22 cellular contexts compared by ENCODE assay signal in genomic region chr2:27911458-27912210, GRCh38. TPM values are rescaled to one million over a fixed set of nuclear protein-coding genes. Genes with fewer than 3 reads are reported as not detected.
DNase-seq lines count a peak whose midpoint lies in the region; ATAC-seq and TF ChIP-seq lines count a peak whose summit lies in the region.
"Had no signal": no experiment of that assay in that cellular context is flagged by ENCODE, and none has a peak within 500 bp of the region (broad histone marks: within the 10 kb centered on the region; RNA-seq: fewer than 3 reads in every experiment).

No MANE protein-coding gene starts in this region.

- intact Hi-C loops in adrenal gland (cut with DNase I) (no loop called here), psoas muscle (cut with DNase I) (loop anchor here in 1 of 2 donors (5.0 kb wide), 1 partner anchor 46 kb away; no protein-coding TSS in a partner anchor)
- intact Hi-C loops in activated T-helper 2 cell treated with anti-CD3 and anti-CD28 coated beads, Interferon-gamma antibody, Interleukin-2, Interleukin-4, amounts not matched to agents 10 μg/mL and 5 μg/mL and 100 μg/mL, durations not matched to agents 14 hours and 24 hours and 36 hours (cut with micrococcal nuclease), result no loop called here

- H3K27ac ChIP-seq in HEK293 (ENCODE audit: extremely low read depth, low read depth, low read length), result no peak overlapping the region
- H3K27ac ChIP-seq in adrenal gland, result peak overlapping the region; percentile 29 to 80 (median 43)
- H3K27ac ChIP-seq in psoas muscle, result peak overlapping the region; percentile 84
- H3K27ac ChIP-seq: BLaER1, HL-60, RWPE1 had no signal

- DNase-seq in GM12865 (ENCODE audit: low read depth), result peak; percentile 3
- DNase-seq in adrenal gland, result no peak
- no peak for DNase-seq in psoas muscle
- no peak for DNase-seq in activated T-helper 2 cell treated with anti-CD3 and anti-CD28 coated beads, Interferon-gamma antibody, Interleukin-2, Interleukin-4, amounts not matched to agents 10 μg/mL and 5 μg/mL and 100 μg/mL, durations not matched to agents 14 hours and 24 hours and 36 hours (ENCODE audit: low spot score)
- DNase-seq: CD8-positive, alpha-beta T cell; DMS153; KBM-7; NCI-H1092; NCI-H1436; NCI-H187 treated with DMSO at 0.1 percent for 48 hours; NCI-H2227 treated with DMSO at 0.1 percent for 48 hours; NCI-H510A; NCI-H748 treated with DMSO at 0.1 percent for 48 hours; SHP77 treated with DMSO at 0.1 percent for 48 hours; SK-N-SH had no signal

- H3K36me3 ChIP-seq in HEK293 (ENCODE audit: control insufficient read depth in 2 of 2, insufficient read depth in 1 of 2, low read length in 2 of 2) (no peaks in the 10 kb centered on the region), adrenal gland (replicated peaks in 1 of 2) (no peaks in the 10 kb centered on the region), psoas muscle (ENCODE audit: insufficient read depth in 1 of 2, low read depth in 1 of 2) (no peaks in the 10 kb centered on the region)
- H3K36me3 ChIP-seq: HAP-1 had no signal

- peaks cover 23% of the 10 kb centered on the region for H3K4me1 Mint-ChIP-seq in activated T-helper 2 cell treated with anti-CD3 and anti-CD28 coated beads, Interferon-gamma antibody, Interleukin-2, Interleukin-4, amounts not matched to agents 10 μg/mL and 5 μg/mL and 100 μg/mL, durations not matched to agents 14 hours and 24 hours and 36 hours (ENCODE audit: low read depth)

- TF ChIP-seq CTCF in GM12865 (IDR thresholded peaks at IDR 0.05; ENCODE audit: insufficient read depth, low read depth, low read length, missing control alignments), result no peak
- no peak for TF ChIP-seq CTCF in HEK293 (tag by site-specific recombination; IDR thresholded peaks at IDR 0.05)
- TF ChIP-seq CTCF in adrenal gland (IDR thresholded peaks at IDR 0.05), result no peak
- no peak for TF ChIP-seq CTCF in psoas muscle (IDR thresholded peaks at IDR 0.05)

- no peak overlapping the region for H3K4me3 ChIP-seq in GM12865 (ENCODE audit: low read depth, low read length)
- H3K4me3 ChIP-seq in HEK293 (ENCODE audit: low read depth, low read length), result no peak overlapping the region
- H3K4me3 ChIP-seq in adrenal gland, result no peak overlapping the region
- no peak overlapping the region for H3K4me3 ChIP-seq in psoas muscle
- H3K4me3 ChIP-seq: BLaER1, HAP-1 had no signal

- H3K27me3 Mint-ChIP-seq in activated T-helper 2 cell treated with anti-CD3 and anti-CD28 coated beads, Interferon-gamma antibody, Interleukin-2, Interleukin-4, amounts not matched to agents 10 μg/mL and 5 μg/mL and 100 μg/mL, durations not matched to agents 14 hours and 24 hours and 36 hours (ENCODE audit: low read depth), result no peaks in the 10 kb centered on the region

- no peak for TF ChIP-seq POLR2A in adrenal gland (IDR thresholded peaks at IDR 0.05)

- 94 to 96% (median 95%) methylated on average over 2 of the region's 2 CpGs for WGBS in adrenal gland, 4 donors
- 88 to 99% (median 94%) methylated on average over 2 of the region's 2 CpGs for WGBS in psoas muscle, 3 donors

- POLR2A ChIA-PET in HEK293 (lab: Yijun Ruan, JAX), result no interaction called here

- ATAC-seq in psoas muscle (no peak), HG02678 (IDR thresholded peaks at IDR 0.05; ENCODE audit: unreplicated experiment) (no peak), HG02938 (IDR thresholded peaks at IDR 0.05; ENCODE audit: unreplicated experiment) (no peak)
- ATAC-seq: CD8-positive, alpha-beta T cell had no signal

- no peaks in the 10 kb centered on the region for H3K9me3 ChIP-seq in HEK293 (ENCODE audit: control insufficient read depth, insufficient read depth, low read depth, low read length)
- H3K9me3 ChIP-seq in adrenal gland (replicated peaks in 1 of 3), result no peaks in the 10 kb centered on the region
- no peaks in the 10 kb centered on the region for H3K9me3 ChIP-seq in psoas muscle
- H3K9me3 ChIP-seq: BLaER1, HAP-1, SK-N-SH had no signal

- H3K4me1 ChIP-seq in HEK293 (ENCODE audit: control insufficient read depth, insufficient read depth, low read length), result peaks cover 14% of the 10 kb centered on the region; the same call in 1 of the 2 replicates
- peaks cover 66 to 100% of the 10 kb centered on the region in 2 donors for H3K4me1 ChIP-seq in adrenal gland (replicated peaks in 1 of 2)
- H3K4me1 ChIP-seq in psoas muscle, result peaks cover 56% of the 10 kb centered on the region

- H3K9me3 Mint-ChIP-seq in activated T-helper 2 cell treated with anti-CD3 and anti-CD28 coated beads, Interferon-gamma antibody, Interleukin-2, Interleukin-4, amounts not matched to agents 10 μg/mL and 5 μg/mL and 100 μg/mL, durations not matched to agents 14 hours and 24 hours and 36 hours, result peaks cover 4% of the 10 kb centered on the region
- H3K9me3 Mint-ChIP-seq: CD8-positive, alpha-beta T cell had no signal

- H3K4me3 Mint-ChIP-seq in activated T-helper 2 cell treated with anti-CD3 and anti-CD28 coated beads, Interferon-gamma antibody, Interleukin-2, Interleukin-4, amounts not matched to agents 10 μg/mL and 5 μg/mL and 100 μg/mL, durations not matched to agents 14 hours and 24 hours and 36 hours (ENCODE audit: low read depth), result no peak overlapping the region
- H3K4me3 Mint-ChIP-seq: CD8-positive, alpha-beta T cell had no signal

- CTCF ChIA-PET in HEK293 (lab: Yijun Ruan, JAX), result interaction anchor here (0.6 kb wide), 2 partner anchors 282 to 629 kb away, joined by 3 read pairs; no protein-coding TSS in a partner anchor

- H3K27ac Mint-ChIP-seq in activated T-helper 2 cell treated with anti-CD3 and anti-CD28 coated beads, Interferon-gamma antibody, Interleukin-2, Interleukin-4, amounts not matched to agents 10 μg/mL and 5 μg/mL and 100 μg/mL, durations not matched to agents 14 hours and 24 hours and 36 hours, result no peak overlapping the region
- H3K27ac Mint-ChIP-seq: CD8-positive, alpha-beta T cell had no signal

- H3K27me3 ChIP-seq in adrenal gland, result no peaks in the 10 kb centered on the region
- H3K27me3 ChIP-seq in psoas muscle (ENCODE audit: insufficient read depth in 3 of 3, low read length in 2 of 3), result no peaks in the 10 kb centered on the region
- H3K27me3 ChIP-seq: BLaER1 had no signal

- peaks cover 46% of the 10 kb centered on the region for H3K36me3 Mint-ChIP-seq in activated T-helper 2 cell treated with anti-CD3 and anti-CD28 coated beads, Interferon-gamma antibody, Interleukin-2, Interleukin-4, amounts not matched to agents 10 μg/mL and 5 μg/mL and 100 μg/mL, durations not matched to agents 14 hours and 24 hours and 36 hours (ENCODE audit: low read depth)

TF ChIP-seq in HEK293, 187 proteins besides CTCF, POLR2A, EP300 and RAD21:
- TF ChIP-seq MZF1 (tag by site-specific recombination; IDR thresholded peaks at IDR 0.05; ENCODE audit: borderline replicate concordance), result no peak
- no peak for TF ChIP-seq ZNF513 (tag by site-specific recombination; IDR thresholded peaks at IDR 0.05)
- TF ChIP-seq ZBTB17 (tag by site-specific recombination; IDR thresholded peaks at IDR 0.05), result peak; percentile 87
TF ChIP-seq in HEK293: peak in this region for 1.

RNA-seq across cellular contexts. Expression of gene BABAM2, which starts 21.1 kb away (rescaled TPM):
- 100 to 1,000 TPM; 284 to 925 (median 405) TPM for total RNA-seq in adrenal gland
- polyA plus RNA-seq in adrenal gland, result 100 to 1,000 TPM; 150 to 323 (median 279) TPM
- 10 to 100 TPM; 48.2 to 74.5 (median 57.2) TPM for total RNA-seq in psoas muscle
- polyA plus RNA-seq in psoas muscle, result 10 to 100 TPM; 34.2 to 72.4 (median 40.6) TPM
- 49.0 and 54.5 TPM in 2 replicates for total RNA-seq in activated T-helper 2 cell treated with anti-CD3 and anti-CD28 coated beads, Interferon-gamma antibody, Interleukin-2, Interleukin-4, amounts not matched to agents 10 μg/mL and 5 μg/mL and 100 μg/mL, durations not matched to agents 14 hours and 24 hours and 36 hours

RNA-seq across cellular contexts. Expression of gene RBKS, which starts 21.4 kb away (rescaled TPM):
- 10 to 100 TPM; 11.1 to 54.4 (median 30.1) TPM for total RNA-seq in adrenal gland
- 10 to 100 TPM; 14.6 to 20.3 (median 19.1) TPM for polyA plus RNA-seq in adrenal gland
- 1 to 10 TPM; 3.5 to 4.4 (median 3.8) TPM for total RNA-seq in psoas muscle
- 1 to 10 TPM; 4.1 to 7.3 (median 4.6) TPM for polyA plus RNA-seq in psoas muscle
- total RNA-seq in activated T-helper 2 cell treated with anti-CD3 and anti-CD28 coated beads, Interferon-gamma antibody, Interleukin-2, Interleukin-4, amounts not matched to agents 10 μg/mL and 5 μg/mL and 100 μg/mL, durations not matched to agents 14 hours and 24 hours and 36 hours, result 1.8 and 3.0 TPM in 2 replicates
